Comparison of ENCODE assay signal across 8 cellular contexts in the genomic region with DNA sequence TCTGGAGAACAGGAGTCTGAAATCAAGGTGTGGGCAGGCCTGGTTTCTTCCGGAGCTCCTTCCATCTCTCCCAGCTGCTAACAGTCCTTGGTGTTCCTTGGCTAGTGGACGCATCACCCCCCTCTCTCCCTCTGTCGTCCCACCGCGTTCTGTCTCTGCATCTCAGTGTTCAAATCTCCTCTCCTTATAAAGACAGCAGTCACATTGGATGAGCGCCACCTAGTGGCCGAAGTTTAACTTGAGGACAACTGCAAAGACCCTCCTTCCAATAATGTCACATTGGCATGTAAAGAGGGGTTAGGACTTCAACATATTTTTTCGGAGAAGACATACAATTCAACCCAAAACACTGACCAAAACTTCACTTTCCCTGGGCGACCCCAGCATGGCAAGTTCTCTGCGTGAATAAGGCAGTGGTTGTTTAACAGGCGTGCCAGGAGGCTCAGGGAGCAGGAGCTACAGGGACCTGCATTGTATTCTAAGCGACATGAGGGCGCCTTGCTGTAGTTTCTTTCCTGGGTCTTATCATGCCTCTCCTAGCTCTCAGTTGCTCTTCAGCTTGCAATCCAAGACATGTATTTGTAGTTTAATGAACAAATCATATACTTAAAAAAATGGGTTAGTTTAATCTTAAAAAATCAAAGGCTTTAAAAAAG. TPM values are rescaled to one million over a fixed set of nuclear protein-coding genes. Genes with fewer than 3 reads are reported as not detected.
DNase-seq lines count a peak whose midpoint lies in the region; ATAC-seq, FAIRE-seq and TF ChIP-seq lines count a peak whose summit lies in the region.

No MANE protein-coding gene starts in this region.

- H3K9ac ChIP-seq in astrocyte (ENCODE audit: low read length) = no peak overlapping the region

- no peaks in the 10 kb centered on the region for H3K4me1 Mint-ChIP-seq in T-cell
- H3K4me1 Mint-ChIP-seq in astrocyte (ENCODE audit: low read depth, unreplicated experiment) = peaks cover 55% of the 10 kb centered on the region

- no peak overlapping the region for H2AFZ ChIP-seq in astrocyte (ENCODE audit: low read depth, low read length)

- POLR2A ChIA-PET in T-cell (lab: Charles Lee) = no interaction called here

- CTCF ChIA-PET in T-cell (lab: Charles Lee) = interaction anchor here (0.6 to 2.5 kb wide), 9 partner anchors 14 to 398 kb away, joined by 3 to 10 read pairs (median 3); no protein-coding TSS in a partner anchor

- no peak overlapping the region for H3K27ac Mint-ChIP-seq in T-cell
- peak overlapping the region; percentile 44 for H3K27ac Mint-ChIP-seq in astrocyte (ENCODE audit: unreplicated experiment)

- no peaks in the 10 kb centered on the region for H4K20me1 ChIP-seq in astrocyte (ENCODE audit: insufficient read depth, low read length)

- no peaks in the 10 kb centered on the region for H3K27me3 ChIP-seq in astrocyte (ENCODE audit: insufficient read depth, low read length)

- H3K36me3 Mint-ChIP-seq in T-cell = no peaks in the 10 kb centered on the region
- H3K36me3 Mint-ChIP-seq in astrocyte (ENCODE audit: low read depth, unreplicated experiment) = no peaks in the 10 kb centered on the region

- H3K4me3 ChIP-seq in astrocyte (ENCODE audit: insufficient read depth, low read depth, low read length) = no peak overlapping the region

- ATAC-seq in HG02588 (IDR thresholded peaks at IDR 0.05; ENCODE audit: unreplicated experiment) (peak; percentile 58), T-cell (replicated peaks in 1 of 4) (no peak)

- no peaks in the 10 kb centered on the region for H3K36me3 ChIP-seq in astrocyte (ENCODE audit: insufficient read depth, low read length)

- H3K27ac ChIP-seq in astrocyte (ENCODE audit: low read depth, low read length) = no peak overlapping the region

- peak; percentile 82 for TF ChIP-seq CTCF in GM10266 (IDR thresholded peaks at IDR 0.05; ENCODE audit: control insufficient read depth, insufficient read depth, low read depth, missing control alignments)
- peak; percentile 80 for TF ChIP-seq CTCF in astrocyte (IDR thresholded peaks at IDR 0.05; ENCODE audit: insufficient read depth, low read depth, low read length)

- no peaks in the 10 kb centered on the region for H3K79me2 ChIP-seq in astrocyte (ENCODE audit: insufficient read depth, low read length)

- peak; percentile 39 for DNase-seq in GM10266 (ENCODE audit: extremely low spot score)
- peak; percentile 72 for DNase-seq in NCI-H146 treated with DMSO at 0.1 percent for 48 hours (lab: John Stamatoyannopoulos, UW; ENCODE audit: unreplicated experiment)
- DNase-seq in T-cell = peak in 29 of 34 experiments; percentile 2 to 49 (median 25)
- DNase-seq in astrocyte (ENCODE audit: low read depth) = peak; percentile 57
- DNase-seq in iPS-NIHi7 (ENCODE audit: extremely low spot score) = peak; percentile 72
- peak; percentile 38 to 53 for DNase-seq in stimulated activated CD4-positive, alpha-beta T cell treated with anti-CD3 and anti-CD28 coated beads, Interleukin-15, amount 100 ng/mL, for 48 hours (ENCODE audit: low read depth in 2 of 2)
- DNase-seq in epidermal melanocyte (ENCODE audit: insufficient read length, low spot score) = no peak

- H3K9me3 Mint-ChIP-seq in T-cell (no peaks in the 10 kb centered on the region), astrocyte (ENCODE audit: unreplicated experiment) (no peaks in the 10 kb centered on the region)

- FAIRE-seq in astrocyte (lab: Jason Lieb, UNC) = peak; percentile 78

- peaks cover 46% of the 10 kb centered on the region for H3K4me1 ChIP-seq in astrocyte (ENCODE audit: insufficient read depth, low read length)

- no peaks in the 10 kb centered on the region for H3K9me3 ChIP-seq in astrocyte (ENCODE audit: insufficient read depth, low read depth, low read length)

- peak overlapping the region; percentile 49 for H3K4me2 ChIP-seq in astrocyte (ENCODE audit: low read length)

- H3K27me3 Mint-ChIP-seq in T-cell (peaks cover 3 to 7% of the 10 kb centered on the region in 2 donors), astrocyte (ENCODE audit: low read depth, unreplicated experiment) (no peaks in the 10 kb centered on the region)

- H3K4me3 Mint-ChIP-seq in T-cell (no peak overlapping the region), astrocyte (ENCODE audit: unreplicated experiment) (no peak overlapping the region)

RNA-seq across cellular contexts. Expression of gene BASP1, which starts 27.9 kb away (rescaled TPM):
- total RNA-seq in T-cell (1 to 10 TPM in 3 of 5 donors, under 1 TPM in 2; 0.47 to 4.6 (median 2.2) TPM), astrocyte (260 and 273 TPM in 2 replicates)

Comparison
In these comparisons a context has a peak if more than half of its experiments do, and no peak if none do; other contexts are left out.
1. RNA of gene BASP1, which starts 27.9 kb away (total RNA-seq): 260 to 273 TPM in astrocyte; 0.47 to 4.6 TPM in T-cell; every median in the first group is over 10 times any median in the second.